Comparison of ENCODE assay signal across 23 cellular contexts in genomic region chr6:56401477-56402070, GRCh38.
A peak's percentile ranks its signal among the peaks of the same experiment; 100 is the strongest.
DNase-seq lines count a peak whose midpoint lies in the region; ATAC-seq, FAIRE-seq and TF ChIP-seq lines count a peak whose summit lies in the region.
"Had no signal": no experiment of that assay in that cellular context is flagged by ENCODE, and none has a peak within 500 bp of the region (broad histone marks: within the 10 kb centered on the region; RNA-seq: fewer than 3 reads in every experiment).

No MANE protein-coding gene starts in this region.

- ATAC-seq in GM12878 (no peak), gastroesophageal sphincter (no peak), HG03469 (IDR thresholded peaks at IDR 0.05; ENCODE audit: unreplicated experiment) (no peak)
- ATAC-seq: A549 had no signal

- TF ChIP-seq EP300 in GM12878 (IDR thresholded peaks at IDR 0.05; ENCODE audit: borderline replicate concordance in 1 of 2, control insufficient read depth in 1 of 2, low read depth in 2 of 2, low read length in 2 of 2): no peak
- TF ChIP-seq EP300 in gastroesophageal sphincter (IDR thresholded peaks at IDR 0.05): no peak

- FAIRE-seq in GM12878 (lab: Jason Lieb, UNC): no peak
- FAIRE-seq: A549, D721Med, GM12892, GM18507 had no signal

- RAD21 ChIA-PET in GM12878 (lab: Charles Lee; ENCODE audit: unreplicated experiment): no interaction called here

- TF ChIP-seq CTCF in HEK293 (tag by site-specific recombination; IDR thresholded peaks at IDR 0.05) (no peak), GM12878 (IDR thresholded peaks at IDR 0.05 in 2 of 3, conservative IDR thresholded peaks at IDR 0.05 in 1 of 3; ENCODE audit: control insufficient read depth in 2 of 3, extremely low read depth in 1 of 3, insufficient read depth in 1 of 3, low read depth in 3 of 3, low read length in 3 of 3) (no peak), gastroesophageal sphincter (IDR thresholded peaks at IDR 0.05) (no peak)

- H3K27ac ChIP-seq in HEK293 (ENCODE audit: extremely low read depth, low read depth, low read length): no peak overlapping the region
- no peak overlapping the region for H3K27ac ChIP-seq in GM12878 (ENCODE audit: control insufficient read depth, insufficient read depth)
- no peak overlapping the region for H3K27ac ChIP-seq in gastroesophageal sphincter
- H3K27ac ChIP-seq: 22Rv1, A549, BLaER1 had no signal

- intact Hi-C loops in GM12878 (cut with micrococcal nuclease; ENCODE audit: unreplicated experiment): no loop called here

- H4K20me1 ChIP-seq in GM12878 (ENCODE audit: control insufficient read depth, insufficient read depth): no peaks in the 10 kb centered on the region
- H4K20me1 ChIP-seq: BLaER1 had no signal

- H3K4me3 ChIP-seq in HEK293 (ENCODE audit: low read depth, low read length) (no peak overlapping the region), GM12878 (no peak overlapping the region), gastroesophageal sphincter (no peak overlapping the region)
- H3K4me3 ChIP-seq: A549, BLaER1 had no signal

- no peaks in the 10 kb centered on the region for H3K36me3 ChIP-seq in HEK293 (ENCODE audit: control insufficient read depth in 2 of 2, insufficient read depth in 1 of 2, low read length in 2 of 2)
- no peaks in the 10 kb centered on the region for H3K36me3 ChIP-seq in GM12878 (ENCODE audit: control insufficient read depth in 2 of 2, insufficient read depth in 2 of 2, low read length in 1 of 2)
- no peaks in the 10 kb centered on the region for H3K36me3 ChIP-seq in gastroesophageal sphincter
- H3K36me3 ChIP-seq: BE2C, BLaER1 had no signal

- no peak for TF ChIP-seq POLR2A in GM12878 (IDR thresholded peaks at IDR 0.05; ENCODE audit: low read depth, low read length)
- TF ChIP-seq POLR2A in gastroesophageal sphincter (IDR thresholded peaks at IDR 0.05): no peak

- no peak overlapping the region for H3K4me2 ChIP-seq in GM12878 (ENCODE audit: control insufficient read depth, insufficient read depth)
- H3K4me2 ChIP-seq: BLaER1 had no signal

- no peaks in the 10 kb centered on the region for H3K9me3 ChIP-seq in HEK293 (ENCODE audit: control insufficient read depth, insufficient read depth, low read depth, low read length)
- no peaks in the 10 kb centered on the region; the same call in 2 of the 3 replicates for H3K9me3 ChIP-seq in GM12878 (replicated peaks; ENCODE audit: control insufficient read depth, insufficient read depth, low read length)
- H3K9me3 ChIP-seq in gastroesophageal sphincter: no peaks in the 10 kb centered on the region
- H3K9me3 ChIP-seq: BE2C, BLaER1 had no signal

- DNase-seq in DMS53 (lab: John Stamatoyannopoulos, UW): peak; percentile 8
- no peak for DNase-seq in DMS53 treated with DMSO at 0.1 percent for 48 hours (lab: John Stamatoyannopoulos, UW; ENCODE audit: unreplicated experiment)
- DNase-seq in ACHN: peak; percentile 4
- DNase-seq in GM12878 (ENCODE audit: low read depth, low spot score): no peak
- DNase-seq in activated CD4-positive, alpha-beta T cell treated with anti-CD3 and anti-CD28 coated beads for 4 hours: no peak
- DNase-seq: BE2C; C1 segment of cervical spinal cord; Calu3; CD4-positive, alpha-beta memory T cell; CD4-positive, CD25-positive, alpha-beta regulatory T cell; CD8-positive, alpha-beta memory T cell; COR-L47; DMS79 treated with DMSO at 0.1 percent for 48 hours; GF-D8 had no signal

- no peaks in the 10 kb centered on the region for H3K27me3 ChIP-seq in GM12878 (replicated peaks in 1 of 2; ENCODE audit: control insufficient read depth in 2 of 2, insufficient read depth in 2 of 2, low read length in 1 of 2)
- H3K27me3 ChIP-seq in gastroesophageal sphincter: no peaks in the 10 kb centered on the region
- H3K27me3 ChIP-seq: BE2C, BLaER1 had no signal

- in situ Hi-C loops in ACHN (cut with HindIII; ENCODE audit: low pct_ligation_motif_present, low pct_unique_long_range_greater_than_20kb, low sequenced_read_pairs): no loop called here
- in situ Hi-C loops in GM12878 (cut with MboI): no loop called here

- no peak overlapping the region for H3K9ac ChIP-seq in GM12878 (ENCODE audit: control insufficient read depth, insufficient read depth, low read length)
- H3K9ac ChIP-seq: BLaER1 had no signal

- H3K4me1 ChIP-seq in HEK293 (ENCODE audit: control insufficient read depth, insufficient read depth, low read length): peaks cover 8% of the 10 kb centered on the region; the same call in 1 of the 2 replicates
- no peaks in the 10 kb centered on the region for H3K4me1 ChIP-seq in GM12878 (ENCODE audit: control insufficient read depth, insufficient read depth, low read length)
- peaks cover 4 to 17% (median 9%) of the 10 kb centered on the region in 3 donors for H3K4me1 ChIP-seq in gastroesophageal sphincter
- H3K4me1 ChIP-seq: BE2C, BLaER1 had no signal

- SMC1A ChIA-PET in GM12878 (lab: Charles Lee; ENCODE audit: uncharacterized antibody, unreplicated experiment): interaction anchor here (0.9 to 1.2 kb wide), 3 partner anchors 103 to 179 kb away, joined by 3 read pairs; no protein-coding TSS in a partner anchor

- BruUV-seq in GM12878 (replicated peaks; lab: Mats Ljungman, UMichigan): no TSS peak

- no peak overlapping the region for H2AFZ ChIP-seq in GM12878 (ENCODE audit: control insufficient read depth, low read depth, low read length)

- no peaks in the 10 kb centered on the region for H3K79me2 ChIP-seq in GM12878 (ENCODE audit: control insufficient read depth, insufficient read depth, low read length)

- no peak for TF ChIP-seq RAD21 in GM12878 (IDR thresholded peaks at IDR 0.05; ENCODE audit: insufficient read depth, low read depth, low read length)

- POLR2A ChIA-PET in HEK293 (lab: Yijun Ruan, JAX): no interaction called here
- POLR2A ChIA-PET in GM12878 (lab: Charles Lee): no interaction called here

- CTCF ChIA-PET in HEK293 (lab: Yijun Ruan, JAX) (interaction anchor here (1.2 kb wide), 1 partner anchor 193 kb away, joined by 3 read pairs; no protein-coding TSS in a partner anchor), GM12878 (lab: Yijun Ruan, JAX) (no interaction called here)

- WGBS in GM12878 (ENCODE audit: insufficient coverage, insufficient replicate concordance, low lambda C conversion rate, missing lambda C conversion rate): 96% methylated on average over 1 of the region's 1 CpG
- 100% methylated on average over 1 of the region's 1 CpG for WGBS in gastroesophageal sphincter (ENCODE audit: low coverage in 1 of 2), 2 donors

TF ChIP-seq in HEK293, 187 proteins besides CTCF, POLR2A, EP300 and RAD21 (continues in another document):
- TF ChIP-seq ZNF138 (tag by site-specific recombination; IDR thresholded peaks at IDR 0.05; ENCODE audit: borderline replicate concordance): no peak
- TF ChIP-seq ZNF510 (tag by site-specific recombination; IDR thresholded peaks at IDR 0.05; ENCODE audit: insufficient replicate concordance): peak; percentile 27
- TF ChIP-seq PRDM6 (tag by site-specific recombination; IDR thresholded peaks at IDR 0.05): no peak

TF ChIP-seq in GM12878, 131 proteins besides CTCF, POLR2A, EP300 and RAD21:
- TF ChIP-seq PKNOX1 (IDR thresholded peaks at IDR 0.05): no peak
- no peak for TF ChIP-seq SPI1 (IDR thresholded peaks at IDR 0.05; ENCODE audit: borderline replicate concordance, insufficient read depth, low read depth, low read length)
- peak; percentile 46; the same call in 1 of the 2 replicates for TF ChIP-seq CBX5 (IDR thresholded peaks at IDR 0.05; ENCODE audit: low read depth)

Comparison
In these comparisons a context has a peak if more than half of its experiments do, and no peak if none do; other contexts are left out.
1. DNase-seq: peak in DMS53 (single experiment) and ACHN (single experiment); none in DMS53 treated with DMSO at 0.1 percent for 48 hours (single experiment), GM12878 (single experiment) and activated CD4-positive, alpha-beta T cell treated with anti-CD3 and anti-CD28 coated beads for 4 hours (0 of 2).